ENCODE assay signal across 21 cellular contexts in the genomic region with DNA sequence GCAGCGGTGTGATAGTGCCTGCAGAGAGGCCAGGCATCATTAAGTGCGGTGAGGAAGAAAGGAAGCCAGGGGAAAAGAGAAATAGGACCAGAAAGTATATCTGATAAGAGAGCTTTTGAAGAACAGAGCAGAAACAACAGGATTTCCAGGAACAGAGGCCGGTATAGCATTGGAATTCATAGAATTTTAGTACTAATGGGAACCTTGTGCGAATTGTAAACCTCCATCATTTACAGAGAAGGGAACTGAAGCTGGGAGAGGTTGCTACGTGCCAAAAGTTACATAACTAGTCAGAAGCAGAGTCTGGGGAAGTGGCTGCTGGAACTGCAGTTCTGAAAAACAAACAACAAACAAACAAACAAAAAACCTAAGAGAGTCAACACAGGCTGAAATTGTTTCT. TPM values are rescaled to one million over a fixed set of nuclear protein-coding genes. Genes with fewer than 3 reads are reported as not detected.
DNase-seq lines count a peak whose midpoint lies in the region; ATAC-seq and TF ChIP-seq lines count a peak whose summit lies in the region.
"Had no signal": no experiment of that assay in that cellular context is flagged by ENCODE, and none has a peak within 500 bp of the region (broad histone marks: within the 10 kb centered on the region; RNA-seq: fewer than 3 reads in every experiment).

No MANE protein-coding gene starts in this region.

- H3K4me3 ChIP-seq in SK-N-SH (ENCODE audit: low read depth in 2 of 2, low read length in 1 of 2) (no peak overlapping the region), H7 (ENCODE audit: insufficient read depth, low read depth, low read length) (no peak overlapping the region)
- H3K4me3 ChIP-seq: ascending aorta, lung, Peyer's patch, SJCRH30 had no signal

- WGBS in SK-N-SH (ENCODE audit: low lambda C conversion rate), result 62% methylated on average over 5 of the region's 5 CpGs

- H3F3A ChIP-seq in SK-N-SH (replicated peaks; ENCODE audit: insufficient read depth), result peaks cover 16% of the 10 kb centered on the region

- H3K36me3 Mint-ChIP-seq in neural crest cell (ENCODE audit: low read depth), result peaks cover 2% of the 10 kb centered on the region

- no peak for DNase-seq in SK-N-SH
- DNase-seq in NOMO-1 treated with DMSO at 0.1 percent for 48 hours (lab: John Stamatoyannopoulos, UW; ENCODE audit: unreplicated experiment), result peak; percentile 34
- peak; percentile 11 for DNase-seq in amniotic epithelial cell (ENCODE audit: low read depth)
- no peak for DNase-seq in neural crest cell (ENCODE audit: low read depth, low spot score)
- DNase-seq in H7, result no peak
- DNase-seq: activated CD4-positive, alpha-beta T cell treated with anti-CD3 and anti-CD28 coated beads, Interleukin-2, amount 50 U/mL, for 1 hour; activated CD8-positive, alpha-beta memory T cell treated with anti-CD3 and anti-CD28 coated beads, Interleukin-2, amount 10 ng/mL, durations not matched to agents 7 days and 5 days; central memory CD4-positive, alpha-beta T cell; DMS79; NCI-H446; Peyer's patch; SJCRH30; substantia nigra had no signal

- H4K20me1 ChIP-seq in SK-N-SH (ENCODE audit: insufficient read depth), result no peaks in the 10 kb centered on the region

- H3K27me3 Mint-ChIP-seq in neural crest cell (ENCODE audit: low read depth), result no peaks in the 10 kb centered on the region
- H3K27me3 Mint-ChIP-seq: activated CD8-positive, alpha-beta memory T cell treated with anti-CD3 and anti-CD28 coated beads, Interleukin-2, amount 10 ng/mL, durations not matched to agents 7 days and 5 days; activated naive CD8-positive, alpha-beta T cell had no signal

- CTCF ChIA-PET in SK-N-SH (lab: Yijun Ruan, JAX), result interaction anchor here (0.8 to 1.4 kb wide), 2 partner anchors 43 to 54 kb away, joined by 3 to 4 read pairs; no protein-coding TSS in a partner anchor

- no peak for TF ChIP-seq EP300 in SK-N-SH (IDR thresholded peaks at IDR 0.05; ENCODE audit: borderline replicate concordance in 1 of 2, low read depth in 1 of 2, low read length in 1 of 2)

- no peak for TF ChIP-seq RAD21 in SK-N-SH (IDR thresholded peaks at IDR 0.05; ENCODE audit: low read length)

- no peaks in the 10 kb centered on the region for H3K27me3 ChIP-seq in SK-N-SH (ENCODE audit: insufficient read depth)
- H3K27me3 ChIP-seq in H7 (ENCODE audit: control insufficient read depth, insufficient read depth, low read length), result peaks cover 9% of the 10 kb centered on the region; the same call in 1 of the 2 replicates
- H3K27me3 ChIP-seq: ascending aorta, Peyer's patch, SJCRH30 had no signal

- peak overlapping the region; percentile 2 for H3K4me3 Mint-ChIP-seq in neural crest cell
- H3K4me3 Mint-ChIP-seq: activated CD8-positive, alpha-beta memory T cell treated with anti-CD3 and anti-CD28 coated beads, Interleukin-2, amount 10 ng/mL, durations not matched to agents 7 days and 5 days; activated naive CD8-positive, alpha-beta T cell; B cell; T-helper 1 cell treated with Interleukin-12 subunit alpha and Interleukin-12 subunit beta and Interleukin-4 antibody, amounts not matched to agents 30 μg/mL and 1 μg/mL, for 36 hours had no signal

- TF ChIP-seq CTCF in SK-N-SH (IDR thresholded peaks at IDR 0.05), result no peak
- TF ChIP-seq CTCF in neural crest cell (conservative IDR thresholded peaks at IDR 0.05), result no peak

- H3K9me3 ChIP-seq in SK-N-SH, result no peaks in the 10 kb centered on the region
- H3K9me3 ChIP-seq: ascending aorta, Peyer's patch, SJCRH30 had no signal

- H3K27ac Mint-ChIP-seq in neural crest cell (ENCODE audit: unreplicated experiment), result no peak overlapping the region
- H3K27ac Mint-ChIP-seq: activated CD8-positive, alpha-beta memory T cell treated with anti-CD3 and anti-CD28 coated beads, Interleukin-2, amount 10 ng/mL, durations not matched to agents 7 days and 5 days; activated naive CD8-positive, alpha-beta T cell; B cell; T-helper 1 cell treated with Interleukin-12 subunit alpha and Interleukin-12 subunit beta and Interleukin-4 antibody, amounts not matched to agents 30 μg/mL and 1 μg/mL, for 36 hours had no signal

- peaks cover 4 to 16% of the 10 kb centered on the region in 2 experiments; a peak in 3 of 4 replicates for H3K4me1 ChIP-seq in SK-N-SH (ENCODE audit: control insufficient read depth in 1 of 2, insufficient read depth in 2 of 2, low read depth in 1 of 2, low read length in 1 of 2)

- H3K79me2 ChIP-seq in SK-N-SH (ENCODE audit: insufficient read depth), result peaks cover 35% of the 10 kb centered on the region

- H3K27ac ChIP-seq in SK-N-SH (ENCODE audit: low read depth in 2 of 2, low read length in 1 of 2), result no peak overlapping the region
- H3K27ac ChIP-seq: ascending aorta, Peyer's patch, SJCRH30 had no signal

- peaks cover 22% of the 10 kb centered on the region for H3K4me1 Mint-ChIP-seq in neural crest cell

- peak; percentile 10; the same call in 2 of the 3 replicates for ATAC-seq in SK-N-SH treated with all-trans-retinoic acid at 6 μM for 48 hours
- ATAC-seq in HG03457 (IDR thresholded peaks at IDR 0.05; ENCODE audit: unreplicated experiment), result no peak
- ATAC-seq in GM18502 (IDR thresholded peaks at IDR 0.05; ENCODE audit: poor library complexity, unreplicated experiment), result no peak
- ATAC-seq: activated CD8-positive, alpha-beta memory T cell treated with anti-CD3 and anti-CD28 coated beads, Interleukin-2, amount 10 ng/mL, durations not matched to agents 7 days and 5 days had no signal

- no peaks in the 10 kb centered on the region for H3K9me2 ChIP-seq in SK-N-SH

- H3K4me2 ChIP-seq in SK-N-SH, result no peak overlapping the region

- H3K9ac ChIP-seq in SK-N-SH, result no peak overlapping the region

- H2AFZ ChIP-seq in SK-N-SH (ENCODE audit: low read depth), result no peak overlapping the region

- POLR2A ChIA-PET in SK-N-SH (lab: Yijun Ruan, JAX), result no interaction called here

- H3K9me3 Mint-ChIP-seq in neural crest cell, result peaks cover 2% of the 10 kb centered on the region
- H3K9me3 Mint-ChIP-seq: T-helper 1 cell treated with Interleukin-12 subunit alpha and Interleukin-12 subunit beta and Interleukin-4 antibody, amounts not matched to agents 30 μg/mL and 1 μg/mL, for 36 hours had no signal

- H3K36me3 ChIP-seq in SK-N-SH (replicated peaks in 1 of 2; ENCODE audit: control insufficient read depth in 1 of 2, insufficient read depth in 2 of 2, low read length in 1 of 2) (no peaks in the 10 kb centered on the region), H7 (replicated peaks; ENCODE audit: control insufficient read depth, insufficient read depth, low read length) (no peaks in the 10 kb centered on the region)
- H3K36me3 ChIP-seq: ascending aorta, Peyer's patch, SJCRH30 had no signal

TF ChIP-seq in SK-N-SH treated with all-trans-retinoic acid at 6 μM for 48 hours, 23 proteins besides CTCF, POLR2A, EP300 and RAD21:
- TF ChIP-seq ZNF70 (CRISPR knock-in tag; IDR thresholded peaks at IDR 0.05) (no peak), ZFP30 (CRISPR knock-in tag; IDR thresholded peaks at IDR 0.05) (peak; percentile 41; the same call in 1 of the 2 replicates), ISL1 (CRISPR knock-in tag; IDR thresholded peaks at IDR 0.05) (0 out of 2 replicates have a peak, but pooled peaks have one; percentile 16)

TF ChIP-seq in SK-N-SH, 30 proteins besides CTCF, POLR2A, EP300 and RAD21:
- no peak for TF ChIP-seq RCOR1 (IDR thresholded peaks at IDR 0.05; ENCODE audit: low read length)
- TF ChIP-seq, protein P1, sequence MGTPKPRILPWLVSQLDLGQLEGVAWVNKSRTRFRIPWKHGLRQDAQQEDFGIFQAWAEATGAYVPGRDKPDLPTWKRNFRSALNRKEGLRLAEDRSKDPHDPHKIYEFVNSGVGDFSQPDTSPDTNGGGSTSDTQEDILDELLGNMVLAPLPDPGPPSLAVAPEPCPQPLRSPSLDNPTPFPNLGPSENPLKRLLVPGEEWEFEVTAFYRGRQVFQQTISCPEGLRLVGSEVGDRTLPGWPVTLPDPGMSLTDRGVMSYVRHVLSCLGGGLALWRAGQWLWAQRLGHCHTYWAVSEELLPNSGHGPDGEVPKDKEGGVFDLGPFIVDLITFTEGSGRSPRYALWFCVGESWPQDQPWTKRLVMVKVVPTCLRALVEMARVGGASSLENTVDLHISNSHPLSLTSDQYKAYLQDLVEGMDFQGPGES (IDR thresholded peaks at IDR 0.05; ENCODE audit: low read depth, low read length), result no peak
- TF ChIP-seq, protein P2, sequence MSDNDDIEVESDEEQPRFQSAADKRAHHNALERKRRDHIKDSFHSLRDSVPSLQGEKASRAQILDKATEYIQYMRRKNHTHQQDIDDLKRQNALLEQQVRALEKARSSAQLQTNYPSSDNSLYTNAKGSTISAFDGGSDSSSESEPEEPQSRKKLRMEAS (IDR thresholded peaks at IDR 0.05; ENCODE audit: low read depth), result no peak
- no peak for TF ChIP-seq NFIC (IDR thresholded peaks at IDR 0.05; ENCODE audit: borderline replicate concordance)
TF ChIP-seq in SK-N-SH: peak in this region for 0.

RNA-seq across cellular contexts. Expression of a gene that starts 5.5 kb away (rescaled TPM):
- 33.1 and 46.5 TPM in 2 replicates for polyA plus RNA-seq in SK-N-SH (2012; rRNA removed)
- polyA plus RNA-seq in SK-N-SH (2012; cell fraction: cytosol; rRNA removed), result 48.6 and 50.5 TPM in 2 replicates
- 17.8 and 52.4 TPM in 2 replicates for polyA plus RNA-seq in SK-N-SH (2012; cell fraction: nucleus; rRNA removed)
- total RNA-seq in neural crest cell, result 47.3 and 49.7 TPM in 2 replicates
- total RNA-seq in H7 (2014; rRNA removed; shearing (Covaris generic)), result 18.8 and 24.4 TPM in 2 replicates

Comparison
In these comparisons a context has a peak if more than half of its experiments do, and no peak if none do; other contexts are left out.
1. DNase-seq: peak in NOMO-1 treated with DMSO at 0.1 percent for 48 hours (single experiment) and amniotic epithelial cell (single experiment); none in SK-N-SH (single experiment), neural crest cell (single experiment) and H7 (single experiment).